8 cellular contexts compared by ENCODE assay signal in genomic region chr12:121110211-121110940, GRCh38. TPM values are rescaled to one million over a fixed set of nuclear protein-coding genes. Genes with fewer than 3 reads are reported as not detected.
DNase-seq lines count a peak whose midpoint lies in the region; ATAC-seq and TF ChIP-seq lines count a peak whose summit lies in the region.

No MANE protein-coding gene starts in this region.

- POLR2A ChIA-PET in naive thymus-derived CD8-positive, alpha-beta T cell (lab: Charles Lee), result no interaction called here

- DNase-seq in NK-92 treated with Interleukin-12 subunit alpha and Interleukin-12 subunit beta, amount 100 ng/mL, for 24 hours (lab: John Stamatoyannopoulos, UW), result peak; percentile 30
- no peak for DNase-seq in NK-92 (lab: John Stamatoyannopoulos, UW; ENCODE audit: unreplicated experiment)
- peak; percentile 85 to 100 for DNase-seq in NOMO-1 (lab: John Stamatoyannopoulos, UW; ENCODE audit: unreplicated experiment in 2 of 2)
- peak; percentile 55 for DNase-seq in activated T-cell treated with anti-CD3 and anti-CD28 coated beads for 1 hour (ENCODE audit: low read depth)
- peak; percentile 64 to 85 for DNase-seq in erythroblast (lab: John Stamatoyannopoulos, UW)
- peak; percentile 34 to 78 (median 59) for DNase-seq in naive thymus-derived CD8-positive, alpha-beta T cell
- DNase-seq in stromal cell of bone marrow (ENCODE audit: low read depth), result peak; percentile 57

- H3K36me3 Mint-ChIP-seq in naive thymus-derived CD8-positive, alpha-beta T cell, result no peaks in the 10 kb centered on the region

- ATAC-seq in HG03460 (IDR thresholded peaks at IDR 0.05; ENCODE audit: unreplicated experiment), result peak; percentile 86
- ATAC-seq in naive thymus-derived CD8-positive, alpha-beta T cell, result peak; percentile 65 to 77

- peak overlapping the region in 1 of 10 donors; percentile 46 for H3K27ac Mint-ChIP-seq in naive thymus-derived CD8-positive, alpha-beta T cell

- no peak for TF ChIP-seq POLR2A in erythroblast (IDR thresholded peaks at IDR 0.05; ENCODE audit: low read length)

- H3K9me3 Mint-ChIP-seq in naive thymus-derived CD8-positive, alpha-beta T cell, result no peaks in the 10 kb centered on the region

- peaks cover 2 to 7% (median 4%) of the 10 kb centered on the region in 4 donors for H3K4me1 Mint-ChIP-seq in naive thymus-derived CD8-positive, alpha-beta T cell

- no peak overlapping the region for H3K4me3 Mint-ChIP-seq in naive thymus-derived CD8-positive, alpha-beta T cell

- H3K27me3 Mint-ChIP-seq in naive thymus-derived CD8-positive, alpha-beta T cell, result no peaks in the 10 kb centered on the region

RNA-seq across cellular contexts. Expression of gene P2RX7, which starts 22.3 kb away (rescaled TPM):
- 1 to 10 TPM; 4.3 to 4.5 TPM for total RNA-seq in naive thymus-derived CD8-positive, alpha-beta T cell
- 1 to 10 TPM; 3.2 to 6.9 (median 6.6) TPM for polyA plus RNA-seq in naive thymus-derived CD8-positive, alpha-beta T cell
